Comparison of ENCODE assay signal across 8 cellular contexts in genomic region chr16:88803264-88803987, GRCh38. TPM values are rescaled to one million over a fixed set of nuclear protein-coding genes. Genes with fewer than 3 reads are reported as not detected.
DNase-seq lines count a peak whose midpoint lies in the region; ATAC-seq and TF ChIP-seq lines count a peak whose summit lies in the region.

TSS of gene CDT1 (plus strand) at chr16:88803789. CDS start at chr16:88803832, 43 bp downstream.

- peak within 1 kb of the TSS; percentile 61 for H3K4me3 ChIP-seq in BE2C (ENCODE audit: low read depth, low read length)
- peak within 1 kb of the TSS; percentile 62 to 67 (median 63) for H3K4me3 ChIP-seq in fibroblast of lung (replicated peaks in 1 of 4; ENCODE audit: control extremely low read depth in 1 of 4, insufficient read depth in 1 of 4, low read depth in 3 of 4, low read length in 4 of 4)
- peak within 1 kb of the TSS; percentile 68 for H3K4me3 ChIP-seq in naive thymus-derived CD4-positive, alpha-beta T cell (ENCODE audit: low read length)

- peak within 1 kb of the TSS; percentile 82 to 90 (median 87) for H3K4me3 Mint-ChIP-seq in naive thymus-derived CD4-positive, alpha-beta T cell
- peak within 1 kb of the TSS; percentile 83 to 86 for H3K4me3 Mint-ChIP-seq in stimulated activated naive B cell treated with anti-CD40 and anti-IgM and Interleukin-4, amounts not matched to agents 10 μg/mL and 1 μg/mL and 100 μg/mL, for 72 hours

- POLR2A ChIA-PET in naive thymus-derived CD4-positive, alpha-beta T cell (lab: Charles Lee) = interaction anchor here (0.6 to 2.0 kb wide), 6 partner anchors 9 to 103 kb away, joined by 3 to 19 read pairs (median 8); partner anchors contain the start of gene APRT

- DNase-seq in BE2C (peak; percentile 85), HuH-7 (ENCODE audit: low spot score) (peak; percentile 100), RPMI7951 (ENCODE audit: low read depth) (peak; percentile 80), activated T-helper 1 cell treated with Interleukin-2 at 50 U/mL for 16 hours (ENCODE audit: low read depth) (peak; percentile 86), fibroblast of lung (ENCODE audit: low read depth in 2 of 2) (peak; percentile 58 to 79)
- DNase-seq in naive thymus-derived CD4-positive, alpha-beta T cell = peak; percentile 73 to 96 (median 85)
- peak; percentile 79 for DNase-seq in stimulated activated naive B cell treated with anti-CD40 and anti-IgM and Interleukin-4, amounts not matched to agents 10 μg/mL and 1 μg/mL and 100 μg/mL, for 72 hours

- peak within 1 kb of the TSS; percentile 80 for H3K9ac ChIP-seq in fibroblast of lung (ENCODE audit: insufficient read depth, low read length)

- peaks cover 9 to 36% (median 20%) of the 10 kb centered on the region in 7 donors for H3K4me1 Mint-ChIP-seq in naive thymus-derived CD4-positive, alpha-beta T cell
- peaks cover 18 to 38% of the 10 kb centered on the region in 2 donors for H3K4me1 Mint-ChIP-seq in stimulated activated naive B cell treated with anti-CD40 and anti-IgM and Interleukin-4, amounts not matched to agents 10 μg/mL and 1 μg/mL and 100 μg/mL, for 72 hours

- H3K27ac ChIP-seq in fibroblast of lung (ENCODE audit: insufficient read depth, low read length) = peak within 1 kb of the TSS; percentile 74
- peak within 1 kb of the TSS; percentile 76 for H3K27ac ChIP-seq in naive thymus-derived CD4-positive, alpha-beta T cell (ENCODE audit: low read depth, low read length)

- no peaks in the 10 kb centered on the region for H3K4me1 ChIP-seq in BE2C
- peaks cover 7% of the 10 kb centered on the region for H3K4me1 ChIP-seq in fibroblast of lung (ENCODE audit: control insufficient read depth, extremely low read depth, insufficient read depth, low read length)
- H3K4me1 ChIP-seq in naive thymus-derived CD4-positive, alpha-beta T cell (ENCODE audit: control insufficient read depth in 2 of 2, insufficient read depth in 2 of 2, low read length in 2 of 2) = peaks cover 10 to 15% of the 10 kb centered on the region in 2 donors

- peaks cover 0 to 1% (median 0%) of the 10 kb centered on the region in 5 donors for H3K36me3 Mint-ChIP-seq in naive thymus-derived CD4-positive, alpha-beta T cell
- H3K36me3 Mint-ChIP-seq in stimulated activated naive B cell treated with anti-CD40 and anti-IgM and Interleukin-4, amounts not matched to agents 10 μg/mL and 1 μg/mL and 100 μg/mL, for 72 hours = peaks cover 24% of the 10 kb centered on the region in 2 donors

- no peak for TF ChIP-seq CTCF in BE2C (IDR thresholded peaks at IDR 0.05; ENCODE audit: low read depth, low read length)
- TF ChIP-seq CTCF in fibroblast of lung (conservative IDR thresholded peaks at IDR 0.05 in 1 of 2, IDR thresholded peaks at IDR 0.05 in 1 of 2; ENCODE audit: low read depth in 1 of 2, low read length in 2 of 2) = no peak

- H3K9me3 Mint-ChIP-seq in naive thymus-derived CD4-positive, alpha-beta T cell = no peaks in the 10 kb centered on the region
- H3K9me3 Mint-ChIP-seq in stimulated activated naive B cell treated with anti-CD40 and anti-IgM and Interleukin-4, amounts not matched to agents 10 μg/mL and 1 μg/mL and 100 μg/mL, for 72 hours = no peaks in the 10 kb centered on the region

- peak within 1 kb of the TSS; percentile 94 for H3K4me2 ChIP-seq in fibroblast of lung (ENCODE audit: extremely low read depth, insufficient read depth, low read length)

- ATAC-seq in GM19372 (IDR thresholded peaks at IDR 0.05; ENCODE audit: low read depth, unreplicated experiment) = peak; percentile 62
- peak; percentile 85 for ATAC-seq in naive thymus-derived CD4-positive, alpha-beta T cell
- ATAC-seq in stimulated activated naive B cell treated with anti-CD40 and anti-IgM and Interleukin-4, amounts not matched to agents 10 μg/mL and 1 μg/mL and 100 μg/mL, for 72 hours (replicated peaks) = peak; percentile 42 to 52

- peak within 1 kb of the TSS; percentile 77 to 90 (median 85) for H3K27ac Mint-ChIP-seq in naive thymus-derived CD4-positive, alpha-beta T cell
- peak within 1 kb of the TSS; percentile 95 for H3K27ac Mint-ChIP-seq in stimulated activated naive B cell treated with anti-CD40 and anti-IgM and Interleukin-4, amounts not matched to agents 10 μg/mL and 1 μg/mL and 100 μg/mL, for 72 hours

- CTCF ChIA-PET in naive thymus-derived CD4-positive, alpha-beta T cell (lab: Charles Lee) = interaction anchor here (0.6 to 1.4 kb wide), 4 partner anchors 9 to 66 kb away, joined by 3 to 4 read pairs (median 3); no protein-coding TSS in a partner anchor

- H3K36me3 ChIP-seq in BE2C = peaks cover 43% of the 10 kb centered on the region
- peaks cover 16% of the 10 kb centered on the region for H3K36me3 ChIP-seq in fibroblast of lung (ENCODE audit: control insufficient read depth, insufficient read depth, low read length)
- peaks cover 0 to 6% (median 0%) of the 10 kb centered on the region in 3 experiments for H3K36me3 ChIP-seq in naive thymus-derived CD4-positive, alpha-beta T cell (ENCODE audit: control insufficient read depth in 2 of 3, insufficient read depth in 3 of 3, low read length in 3 of 3)

- H4K20me1 ChIP-seq in fibroblast of lung (ENCODE audit: control insufficient read depth, extremely low read depth, insufficient read depth, low read length) = no peaks in the 10 kb centered on the region

- no peaks in the 10 kb centered on the region for H3K27me3 ChIP-seq in BE2C
- H3K27me3 ChIP-seq in fibroblast of lung (ENCODE audit: control insufficient read depth, insufficient read depth, low read length) = no peaks in the 10 kb centered on the region
- no peaks in the 10 kb centered on the region for H3K27me3 ChIP-seq in naive thymus-derived CD4-positive, alpha-beta T cell (ENCODE audit: control insufficient read depth in 2 of 2, insufficient read depth in 2 of 2, low read length in 2 of 2)

- H2AFZ ChIP-seq in fibroblast of lung (ENCODE audit: low read length) = no peak within 1 kb of the TSS

- intact Hi-C loops in naive thymus-derived CD4-positive, alpha-beta T cell (cut with micrococcal nuclease) = loop anchor here (1.0 to 5.0 kb wide), 6 partner anchors 9 to 899 kb away; partner anchors contain the start of genes CTU2 (in 1 of the 2), GALNS (in 1 of the 2), PIEZO1 (in 1 of the 2) and RNF166 (in 1 of the 2)

- H3K9me3 ChIP-seq in BE2C = no peaks in the 10 kb centered on the region
- H3K9me3 ChIP-seq in fibroblast of lung (ENCODE audit: control insufficient read depth, insufficient read depth, low read depth, low read length) = no peaks in the 10 kb centered on the region
- H3K9me3 ChIP-seq in naive thymus-derived CD4-positive, alpha-beta T cell (ENCODE audit: control insufficient read depth in 2 of 3, low read length in 3 of 3) = no peaks in the 10 kb centered on the region

- H3K27me3 Mint-ChIP-seq in naive thymus-derived CD4-positive, alpha-beta T cell = no peaks in the 10 kb centered on the region
- no peaks in the 10 kb centered on the region for H3K27me3 Mint-ChIP-seq in stimulated activated naive B cell treated with anti-CD40 and anti-IgM and Interleukin-4, amounts not matched to agents 10 μg/mL and 1 μg/mL and 100 μg/mL, for 72 hours

- H3K79me2 ChIP-seq in fibroblast of lung (ENCODE audit: control insufficient read depth, insufficient read depth, low read length) = peaks cover 20% of the 10 kb centered on the region

RNA-seq across cellular contexts. Expression of gene CDT1, which starts in this region (rescaled TPM):
- polyA plus RNA-seq in BE2C (2012; ENCODE audit: insufficient read depth, insufficient read length, low read depth) = 27.8 TPM
- 32.2 and 35.2 TPM in 2 replicates for total RNA-seq in RPMI7951 (2014; rRNA removed; shearing (Covaris generic))
- total RNA-seq in fibroblast of lung = 0.77 and 3.6 TPM in 2 replicates
- polyA plus RNA-seq in fibroblast of lung = 1.3 and 4.5 TPM in 2 replicates
- polyA plus RNA-seq in fibroblast of lung (2012) = 4.2 and 19.0 TPM in 2 replicates
- 4.7 and 23.7 TPM in 2 replicates for polyA minus RNA-seq in fibroblast of lung (ENCODE audit: low replicate concordance)
- total RNA-seq in naive thymus-derived CD4-positive, alpha-beta T cell = 10 to 100 TPM in 1 of 5 experiments, 1 to 10 TPM in 1, under 1 TPM in 2, not detected in 1; 0.35 to 79.2 (median 1.6) TPM
- under 1 TPM; 0.09 to 0.19 TPM for polyA plus RNA-seq in naive thymus-derived CD4-positive, alpha-beta T cell

Comparison
In these comparisons a context has a peak if more than half of its experiments do, and no peak if none do; other contexts are left out.
1. Peak in every context shown above with its lines: DNase-seq, ATAC-seq, H3K4me3 ChIP-seq and H3K27ac ChIP-seq.